In genomic region chr9:131823701-131824146, GRCh38 we compare ENCODE assay signal across 19 cellular contexts.
"Had no signal": no experiment of that assay in that cellular context is flagged by ENCODE, and none has a peak within 500 bp of the region (broad histone marks: within the 10 kb centered on the region; RNA-seq: fewer than 3 reads in every experiment).

No MANE protein-coding gene starts in this region.

- H3K27me3 ChIP-seq: right atrium auricular region, upper lobe of left lung had no signal

- H3K36me3 ChIP-seq: heart right ventricle, neutrophil, right atrium auricular region, sigmoid colon, suprapubic skin, tibial artery, upper lobe of left lung, uterus had no signal

- H3K4me1 Mint-ChIP-seq: naive thymus-derived CD8-positive, alpha-beta T cell had no signal

- DNase-seq: dorsolateral prefrontal cortex; effector CD8-positive, alpha-beta T cell; heart right ventricle; hypothalamus; mammary epithelial cell; naive thymus-derived CD8-positive, alpha-beta T cell; sigmoid colon; stimulated activated CD4-positive, alpha-beta T cell treated with anti-CD3 and anti-CD28 coated beads, Interleukin-2, amount 100 ng/mL, for 24 hours; stimulated activated naive CD8-positive, alpha-beta T cell treated with anti-CD3 and anti-CD28 coated beads, Interleukin-15, Interleukin-2, amounts not matched to agents 100 U/mL and 50 U/mL, for 24 hours; tibial artery; upper lobe of left lung; uterus had no signal

- ATAC-seq: esophagus mucosa; left lobe of liver; naive thymus-derived CD8-positive, alpha-beta T cell; stimulated activated naive CD8-positive, alpha-beta T cell treated with anti-CD3 and anti-CD28 coated beads, Interleukin-15, Interleukin-2, amounts not matched to agents 100 U/mL and 50 U/mL, for 24 hours had no signal

- H3K9me3 ChIP-seq: heart right ventricle, neutrophil, right atrium auricular region, sigmoid colon, suprapubic skin, upper lobe of left lung, uterus had no signal

- H3K27ac ChIP-seq: coronary artery, dorsolateral prefrontal cortex, heart right ventricle, neutrophil, right atrium auricular region, sigmoid colon, skin epidermis, suprapubic skin, tibial artery, upper lobe of left lung, uterus had no signal

- H3K4me1 ChIP-seq: heart right ventricle, right atrium auricular region, sigmoid colon, suprapubic skin, tibial artery, upper lobe of left lung, uterus had no signal

- H3K4me3 ChIP-seq: coronary artery, heart right ventricle, right atrium auricular region, sigmoid colon, skin epidermis, suprapubic skin, tibial artery, upper lobe of left lung, uterus had no signal

- H3K9me3 Mint-ChIP-seq: naive thymus-derived CD8-positive, alpha-beta T cell had no signal

- H3K4me3 Mint-ChIP-seq: naive thymus-derived CD8-positive, alpha-beta T cell had no signal

- H3K27ac Mint-ChIP-seq: naive thymus-derived CD8-positive, alpha-beta T cell had no signal

- H3K36me3 Mint-ChIP-seq: naive thymus-derived CD8-positive, alpha-beta T cell had no signal
